Comparison of ENCODE assay signal across 1 cellular context in the genomic region with DNA sequence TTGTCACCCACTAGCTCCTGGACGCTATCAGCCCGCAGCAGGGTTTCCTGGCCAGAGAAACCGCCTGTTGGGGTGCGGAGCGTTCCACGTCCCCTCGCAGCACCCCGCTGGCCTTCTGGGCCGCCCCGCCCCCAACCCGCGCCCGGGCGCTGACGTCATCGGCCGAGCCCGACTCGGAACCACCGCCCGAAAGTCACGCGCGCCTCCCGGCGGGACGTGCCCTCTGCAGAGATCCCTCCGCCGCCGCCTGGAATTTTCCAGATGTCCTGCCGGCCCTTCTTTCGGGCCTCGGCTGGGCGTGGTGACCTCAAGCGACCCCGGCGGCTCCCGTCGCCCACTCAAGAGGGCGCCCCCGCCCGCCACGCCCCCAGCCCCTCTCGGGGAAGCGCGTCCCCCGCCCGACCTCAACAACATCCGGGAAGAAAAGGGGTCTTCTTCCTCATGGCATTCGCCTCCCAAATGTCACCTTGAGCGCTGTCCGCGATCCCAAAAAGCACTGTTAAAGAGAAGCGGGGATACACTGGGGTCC.
TF ChIP-seq lines count a peak whose summit lies in the region.

No MANE protein-coding gene starts in this region.

TF ChIP-seq in HEK293, 187 proteins besides CTCF, POLR2A, EP300 and RAD21 (continued from another document):
- no peak for TF ChIP-seq ZNF280D (tag by site-specific recombination; IDR thresholded peaks at IDR 0.05)
- 0 out of 2 replicates have a peak, but pooled peaks have one; percentile 50 for TF ChIP-seq PBX3 (CRISPR knock-in tag; IDR thresholded peaks at IDR 0.05)
- no peak for TF ChIP-seq ZNF624 (tag by site-specific recombination; IDR thresholded peaks at IDR 0.05)
- no peak for TF ChIP-seq ZNF549 (tag by site-specific recombination; IDR thresholded peaks at IDR 0.05)
- TF ChIP-seq ZNF521 (tag by site-specific recombination; IDR thresholded peaks at IDR 0.05) = no peak
- TF ChIP-seq ZNF596 (tag by site-specific recombination; IDR thresholded peaks at IDR 0.05) = peak; percentile 36; the same call in 1 of the 2 replicates
- no peak for TF ChIP-seq MYNN (tag by site-specific recombination; IDR thresholded peaks at IDR 0.05; ENCODE audit: borderline replicate concordance)
- TF ChIP-seq ZNF48 (tag by site-specific recombination; IDR thresholded peaks at IDR 0.05) = no peak
- TF ChIP-seq ZNF423 (tag by site-specific recombination; IDR thresholded peaks at IDR 0.05) = peak; percentile 99
- peak; percentile 85; the same call in 1 of the 2 replicates for TF ChIP-seq KLF7 (tag by site-specific recombination; IDR thresholded peaks at IDR 0.05; ENCODE audit: borderline replicate concordance)
- TF ChIP-seq ZNF239 (tag by site-specific recombination; IDR thresholded peaks at IDR 0.05) = no peak
- TF ChIP-seq ZNF341 (tag by site-specific recombination; IDR thresholded peaks at IDR 0.05; ENCODE audit: low read depth) = peak; percentile 81
